ENCODE assay signal across 25 cellular contexts in the genomic region with DNA sequence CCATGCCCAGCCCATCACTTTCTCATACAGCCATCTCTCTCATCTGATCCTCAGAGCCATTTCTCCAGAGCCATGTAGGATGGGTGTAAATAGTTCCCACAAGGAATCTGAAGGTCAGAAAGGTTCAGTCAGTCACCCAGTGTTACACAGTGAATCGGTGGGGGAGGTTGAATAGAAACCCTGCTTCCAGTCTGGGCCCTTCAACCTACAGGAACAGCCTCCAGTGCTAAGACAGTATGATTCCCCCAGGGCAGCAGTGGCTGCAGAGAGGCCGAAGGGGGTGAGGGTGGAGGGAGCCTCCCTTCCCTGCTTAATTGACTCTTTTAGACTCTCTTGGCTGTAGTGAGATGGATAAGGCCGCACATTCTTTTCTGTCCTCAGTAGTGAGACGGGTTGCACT. TPM values are rescaled to one million over a fixed set of nuclear protein-coding genes. Genes with fewer than 3 reads are reported as not detected.
DNase-seq lines count a peak whose midpoint lies in the region; ATAC-seq and TF ChIP-seq lines count a peak whose summit lies in the region.
"Had no signal": no experiment of that assay in that cellular context is flagged by ENCODE, and none has a peak within 500 bp of the region (broad histone marks: within the 10 kb centered on the region; RNA-seq: fewer than 3 reads in every experiment).

No MANE protein-coding gene starts in this region.

- H3K9ac ChIP-seq in IMR-90 (ENCODE audit: low read depth, low read length), result no peak overlapping the region
- H3K9ac ChIP-seq: BLaER1 treated with 17β-estradiol and CSF1 and Interleukin-3, amounts not matched to agents 10 nM and 100 nM had no signal

- H4K20me1 ChIP-seq in IMR-90 (ENCODE audit: insufficient read depth, low read length) (0 out of 2 replicates have a peak, but pooled peaks cover 5% of the 10 kb centered on the region), osteoblast (ENCODE audit: insufficient read depth, low read length) (no peaks in the 10 kb centered on the region)

- dilution Hi-C loops in IMR-90 (cut with HindIII; ENCODE audit: low sequenced_read_pairs, unreplicated experiment), result no loop called here

- H3K4me3 ChIP-seq in IMR-90 (ENCODE audit: insufficient read depth, low read depth, low read length) (no peak overlapping the region), osteoblast (ENCODE audit: insufficient read depth, low read length) (no peak overlapping the region)
- H3K4me3 ChIP-seq: A549; BLaER1 treated with 17β-estradiol and CSF1 and Interleukin-3, amounts not matched to agents 10 nM and 100 nM; GM12878; GM23338 had no signal

- no peak overlapping the region for H3K27ac ChIP-seq in IMR-90 (ENCODE audit: insufficient read depth, low read length)
- no peak overlapping the region for H3K27ac ChIP-seq in osteoblast (ENCODE audit: low read depth, low read length)
- H3K27ac ChIP-seq: A549; BLaER1 treated with 17β-estradiol and CSF1 and Interleukin-3, amounts not matched to agents 10 nM and 100 nM had no signal

- BruUV-seq in IMR-90 (replicated peaks; lab: Mats Ljungman, UMichigan), result no TSS peak

- peak overlapping the region; percentile 43 for H2AFZ ChIP-seq in IMR-90 (replicated peaks; ENCODE audit: low read length, poor library complexity)
- H2AFZ ChIP-seq in osteoblast (ENCODE audit: low read length), result no peak overlapping the region
- H2AFZ ChIP-seq: GM23338 had no signal

- 0% methylated on average over 1 of the region's 4 CpGs; no CpG with 5 or more reads in 1 of the 2 experiments for WGBS in IMR-90 (ENCODE audit: extremely low coverage in 2 of 2, insufficient read length in 1 of 2), 2 experiments

- H2BK15ac ChIP-seq in IMR-90 (ENCODE audit: low read depth, low read length), result no peak overlapping the region

- H3K79me2 ChIP-seq in osteoblast (ENCODE audit: insufficient read depth, low read length), result no peaks in the 10 kb centered on the region

- H3K14ac ChIP-seq in IMR-90 (replicated peaks; ENCODE audit: low read depth, low read length), result no peak overlapping the region

- peak; percentile 29 for DNase-seq in EH (ENCODE audit: low read depth)
- no peak for DNase-seq in IMR-90
- peak; percentile 88 for DNase-seq in islet precursor cell
- DNase-seq in osteoblast (ENCODE audit: insufficient read length, low spot score, missing footprints), result peak; percentile 81
- no peak for DNase-seq in GM19240 (ENCODE audit: insufficient read length, low spot score)
- DNase-seq in retina, result no peak
- DNase-seq: 8988T; ACHN; AML-193; BE2C; CD4-positive, alpha-beta T cell; DMS 273 treated with DMSO at 0.1 percent for 48 hours; DMS53; DMS79 treated with DMSO at 0.1 percent for 48 hours; GDM1; H9 had no signal

- no peaks in the 10 kb centered on the region for H3K79me1 ChIP-seq in IMR-90 (ENCODE audit: low read depth in 1 of 2, low read length in 2 of 2)

- H2AK5ac ChIP-seq in IMR-90 (ENCODE audit: low read depth, low read length), result no peak overlapping the region

- no peaks in the 10 kb centered on the region; the same call in 1 of the 2 replicates for H3K4me1 ChIP-seq in IMR-90 (ENCODE audit: control insufficient read depth, insufficient read depth, low read length)
- H3K4me1 ChIP-seq in osteoblast (ENCODE audit: insufficient read depth, low read length), result no peaks in the 10 kb centered on the region
- H3K4me1 ChIP-seq: BE2C had no signal

- in situ Hi-C loops in IMR-90 (cut with MboI; ENCODE audit: low sequenced_read_pairs), result loop anchor here (25.0 kb wide), 1 partner anchor 157 kb away; no protein-coding TSS in a partner anchor

- H3K9me3 ChIP-seq in IMR-90 (ENCODE audit: control insufficient read depth, insufficient read depth, low read length) (no peaks in the 10 kb centered on the region), osteoblast (ENCODE audit: low read depth, low read length) (no peaks in the 10 kb centered on the region)
- H3K9me3 ChIP-seq: A549; BE2C; BLaER1 treated with 17β-estradiol and CSF1 and Interleukin-3, amounts not matched to agents 10 nM and 100 nM had no signal

- H3K18ac ChIP-seq in IMR-90 (ENCODE audit: low read depth, low read length), result no peak overlapping the region

- H3K4me2 ChIP-seq in IMR-90 (ENCODE audit: low read depth, low read length), result no peak overlapping the region
- no peak overlapping the region for H3K4me2 ChIP-seq in osteoblast (ENCODE audit: insufficient read depth, low read length)
- H3K4me2 ChIP-seq: A549; BLaER1 treated with 17β-estradiol and CSF1 and Interleukin-3, amounts not matched to agents 10 nM and 100 nM; GM23338 had no signal

- no peak overlapping the region for H3K4ac ChIP-seq in IMR-90 (ENCODE audit: low read depth, low read length)

- intact Hi-C loops in IMR-90 (cut with micrococcal nuclease), result loop anchor here (5.0 to 10.0 kb wide), 2 partner anchors 60 to 67 kb away; a partner anchor contains a TSS

- TF ChIP-seq POLR2A in IMR-90 (IDR thresholded peaks at IDR 0.05; ENCODE audit: low read depth, low read length), result no peak

- TF ChIP-seq CTCF in IMR-90 (conservative IDR thresholded peaks at IDR 0.05; ENCODE audit: low read depth, low read length), result no peak
- TF ChIP-seq CTCF in osteoblast (IDR thresholded peaks at IDR 0.05; ENCODE audit: extremely low read depth, low read depth, low read length), result no peak

- H3K27me3 ChIP-seq in IMR-90 (ENCODE audit: control insufficient read depth, insufficient read depth, low read length) (peaks cover 49% of the 10 kb centered on the region), osteoblast (ENCODE audit: insufficient read depth, low read length) (peaks cover 42% of the 10 kb centered on the region)

- H4K91ac ChIP-seq in IMR-90 (ENCODE audit: insufficient read depth, low read depth, low read length), result no peak overlapping the region

- H4K5ac ChIP-seq in IMR-90 (ENCODE audit: low read depth, low read length), result no peak overlapping the region

- H2BK20ac ChIP-seq in IMR-90 (ENCODE audit: low read depth, low read length), result no peak overlapping the region

- H3K36me3 ChIP-seq in IMR-90 (ENCODE audit: control insufficient read depth, insufficient read depth, low read length), result no peaks in the 10 kb centered on the region
- H3K36me3 ChIP-seq in osteoblast (ENCODE audit: insufficient read depth, low read length), result no peaks in the 10 kb centered on the region
- H3K36me3 ChIP-seq: BE2C; BLaER1 treated with 17β-estradiol and CSF1 and Interleukin-3, amounts not matched to agents 10 nM and 100 nM had no signal

- no peak overlapping the region for H2BK5ac ChIP-seq in IMR-90 (ENCODE audit: low read depth, low read length, poor library complexity, severe bottlenecking)

- CTCF ChIA-PET in IMR-90 (lab: Yijun Ruan, JAX), result no interaction called here

- TF ChIP-seq RAD21 in IMR-90 (IDR thresholded peaks at IDR 0.05; ENCODE audit: low read length), result no peak

- no peak overlapping the region for H2BK120ac ChIP-seq in IMR-90 (ENCODE audit: low read depth, low read length)

- POLR2A ChIA-PET in IMR-90 (lab: Charles Lee; ENCODE audit: unreplicated experiment), result no interaction called here

- H3K23ac ChIP-seq in IMR-90 (ENCODE audit: low read depth, low read length), result no peak overlapping the region

- no peak overlapping the region for H2AK9ac ChIP-seq in IMR-90 (replicated peaks; ENCODE audit: low read depth, low read length, poor library complexity)

- ATAC-seq in IMR-90 (ENCODE audit: low read depth) (no peak), HG03460 (IDR thresholded peaks at IDR 0.05; ENCODE audit: unreplicated experiment) (no peak)
- ATAC-seq: A549, GM12878, GM23338, HCT116 had no signal

- no peak overlapping the region for H4K8ac ChIP-seq in IMR-90 (ENCODE audit: low read depth in 2 of 2, low read length in 2 of 2)

- H3K9me1 ChIP-seq in IMR-90 (ENCODE audit: insufficient read depth, low read length), result no peaks in the 10 kb centered on the region

- no peak overlapping the region for H3K56ac ChIP-seq in IMR-90 (ENCODE audit: extremely low read depth, insufficient read depth, low read length)

TF ChIP-seq in IMR-90, 13 proteins besides CTCF, POLR2A, EP300 and RAD21:
- TF ChIP-seq SMC3 (IDR thresholded peaks at IDR 0.05; ENCODE audit: low read depth, low read length), result no peak
- TF ChIP-seq NFE2L2 (IDR thresholded peaks at IDR 0.05; ENCODE audit: low read depth, low read length), result no peak
- TF ChIP-seq, protein P1, sequence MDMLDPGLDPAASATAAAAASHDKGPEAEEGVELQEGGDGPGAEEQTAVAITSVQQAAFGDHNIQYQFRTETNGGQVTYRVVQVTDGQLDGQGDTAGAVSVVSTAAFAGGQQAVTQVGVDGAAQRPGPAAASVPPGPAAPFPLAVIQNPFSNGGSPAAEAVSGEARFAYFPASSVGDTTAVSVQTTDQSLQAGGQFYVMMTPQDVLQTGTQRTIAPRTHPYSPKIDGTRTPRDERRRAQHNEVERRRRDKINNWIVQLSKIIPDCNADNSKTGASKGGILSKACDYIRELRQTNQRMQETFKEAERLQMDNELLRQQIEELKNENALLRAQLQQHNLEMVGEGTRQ (IDR thresholded peaks at IDR 0.05; ENCODE audit: low read depth, low read length), result no peak
- no peak for TF ChIP-seq FOS (IDR thresholded peaks at IDR 0.05; ENCODE audit: low read depth, low read length)
- TF ChIP-seq, protein P2, sequence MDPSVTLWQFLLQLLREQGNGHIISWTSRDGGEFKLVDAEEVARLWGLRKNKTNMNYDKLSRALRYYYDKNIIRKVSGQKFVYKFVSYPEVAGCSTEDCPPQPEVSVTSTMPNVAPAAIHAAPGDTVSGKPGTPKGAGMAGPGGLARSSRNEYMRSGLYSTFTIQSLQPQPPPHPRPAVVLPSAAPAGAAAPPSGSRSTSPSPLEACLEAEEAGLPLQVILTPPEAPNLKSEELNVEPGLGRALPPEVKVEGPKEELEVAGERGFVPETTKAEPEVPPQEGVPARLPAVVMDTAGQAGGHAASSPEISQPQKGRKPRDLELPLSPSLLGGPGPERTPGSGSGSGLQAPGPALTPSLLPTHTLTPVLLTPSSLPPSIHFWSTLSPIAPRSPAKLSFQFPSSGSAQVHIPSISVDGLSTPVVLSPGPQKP (IDR thresholded peaks at IDR 0.05; ENCODE audit: borderline replicate concordance, low read depth, low read length), result no peak
- no peak for TF ChIP-seq MAZ (IDR thresholded peaks at IDR 0.05; ENCODE audit: borderline replicate concordance, low read depth, low read length)
- TF ChIP-seq MAFK (IDR thresholded peaks at IDR 0.05; ENCODE audit: low read depth, low read length), result no peak
- no peak for TF ChIP-seq BHLHE40 (IDR thresholded peaks at IDR 0.05; ENCODE audit: low read depth, low read length)
- no peak for TF ChIP-seq CHD1 (IDR thresholded peaks at IDR 0.05; ENCODE audit: low read depth, low read length)
- TF ChIP-seq CEBPB (IDR thresholded peaks at IDR 0.05; ENCODE audit: low read depth, low read length), result no peak

RNA-seq across cellular contexts. Expression of a gene that starts 3.6 kb away (rescaled TPM):
- not detected in 2 replicates for total RNA-seq in IMR-90 (2012; rRNA removed)
- not detected in 2 replicates for polyA plus RNA-seq in IMR-90 (2012; rRNA removed)
- polyA plus RNA-seq in IMR-90 (2012; cell fraction: cytosol; rRNA removed), result not detected in 2 replicates
- polyA plus RNA-seq in IMR-90 (2012; cell fraction: nucleus; rRNA removed; ENCODE audit: low replicate concordance), result not detected in 2 replicates
- 0.36 TPM in 1 of 2 replicates, not detected in the other for total RNA-seq in osteoblast
- total RNA-seq: CD4-positive, alpha-beta T cell; CD8-positive, alpha-beta memory T cell; GM12878; H4 had no signal
- polyA plus RNA-seq: CD8-positive, alpha-beta memory T cell; GM12878; GM23338 had no signal

RNA-seq across cellular contexts. Expression of a gene that starts 36.5 kb away (rescaled TPM):
- total RNA-seq in IMR-90 (2012; rRNA removed) (0.56 and 0.72 TPM in 2 replicates), osteoblast (0.88 and 1.1 TPM in 2 replicates)
- polyA plus RNA-seq in IMR-90 (2012; rRNA removed), result 0.99 and 1.0 TPM in 2 replicates
- polyA plus RNA-seq in IMR-90 (2012; cell fraction: cytosol; rRNA removed), result 0.58 and 0.71 TPM in 2 replicates
- 3.1 and 4.9 TPM in 2 replicates for polyA plus RNA-seq in IMR-90 (2012; cell fraction: nucleus; rRNA removed; ENCODE audit: low replicate concordance)
- total RNA-seq: CD4-positive, alpha-beta T cell; CD8-positive, alpha-beta memory T cell; GM12878 had no signal
- polyA plus RNA-seq: CD14-positive monocyte; CD8-positive, alpha-beta memory T cell had no signal

Comparison
In these comparisons a context has a peak if more than half of its experiments do, and no peak if none do; other contexts are left out.
1. DNase-seq: peak in EH (single experiment), islet precursor cell (single experiment) and osteoblast (single experiment); none in IMR-90 (single experiment), GM19240 (single experiment) and retina (single experiment).